Comparison of ENCODE assay signal across 25 cellular contexts in the genomic region with DNA sequence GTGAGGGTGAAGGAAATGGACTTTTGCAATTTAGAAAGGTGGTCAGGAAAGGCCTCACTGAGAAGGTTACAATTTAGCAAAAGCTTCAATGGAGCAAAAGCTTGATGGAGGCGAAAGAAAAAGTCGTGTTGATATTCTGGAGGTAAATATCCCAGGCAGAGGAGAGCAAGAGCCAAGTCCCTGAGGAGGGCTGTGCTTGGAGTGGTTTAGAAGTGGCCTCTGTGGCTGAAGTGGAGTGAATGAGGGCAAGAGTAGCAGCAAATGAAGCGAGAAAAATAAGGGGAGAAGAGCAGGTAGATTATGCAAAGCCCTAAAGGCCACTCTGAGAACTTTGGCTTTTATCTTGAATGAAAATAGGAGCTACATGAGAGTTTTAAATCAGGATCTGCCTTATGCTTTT. TPM values are rescaled to one million over a fixed set of nuclear protein-coding genes. Genes with fewer than 3 reads are reported as not detected.
"Had no signal": no experiment of that assay in that cellular context is flagged by ENCODE, and none has a peak within 500 bp of the region (broad histone marks: within the 10 kb centered on the region; RNA-seq: fewer than 3 reads in every experiment).

No MANE protein-coding gene starts in this region.

- H3K4me1 ChIP-seq: colonic mucosa, parathyroid adenoma, tibial artery had no signal

- H3K36me3 ChIP-seq: brain microvascular endothelial cell, colonic mucosa, spleen, tibial artery had no signal

- H3K36me3 Mint-ChIP-seq: mesothelial cell of epicardium; natural killer cell treated with Interleukin-12 subunit alpha and Interleukin-12 subunit beta and Interleukin-15 and Interleukin-18, amount 100 ng/mL, for 72 hours; stimulated activated naive B cell treated with anti-CD40 and anti-IgM and Interleukin-4, amounts not matched to agents 10 μg/mL and 1 μg/mL and 100 μg/mL, for 72 hours had no signal

- H3K9me3 ChIP-seq: colonic mucosa, spleen, tibial artery had no signal

- DNase-seq: activated CD8-positive, alpha-beta memory T cell treated with anti-CD3 and anti-CD28 coated beads for 24 hours; activated CD8-positive, alpha-beta memory T cell treated with anti-CD3 and anti-CD28 coated beads, Interleukin-2, amount 50 U/mL, for 48 hours; activated effector memory CD4-positive, alpha-beta T cell treated with anti-CD3 and anti-CD28 coated beads, Interleukin-2, amount 50 U/mL, for 16 hours; activated naive CD4-positive, alpha-beta T cell treated with anti-CD3 and anti-CD28 coated beads, Interleukin-2, amount 50 U/mL, for 16 hours; activated T-cell treated with anti-CD3 and anti-CD28 coated beads, Interleukin-2, amount 50 U/mL, for 72 hours; aorta; brain microvascular endothelial cell; colonic mucosa; erythroblast; foreskin melanocyte; glutamatergic neuron; hypothalamus; islet precursor cell; left colon; spleen; stimulated activated naive B cell treated with anti-CD40 and anti-IgM and Interleukin-4, amounts not matched to agents 10 μg/mL and 1 μg/mL and 100 μg/mL, for 72 hours; T1000; tibial artery had no signal

- H3K4me3 ChIP-seq: colonic mucosa, spleen, tibial artery had no signal

- H3K9me3 Mint-ChIP-seq: central memory CD8-positive, alpha-beta T cell; mesothelial cell of epicardium; natural killer cell treated with Interleukin-12 subunit alpha and Interleukin-12 subunit beta and Interleukin-15 and Interleukin-18, amount 100 ng/mL, for 72 hours had no signal

- H3K27me3 ChIP-seq: brain microvascular endothelial cell, colonic mucosa, spleen, tibial artery had no signal

- ATAC-seq: activated CD4-positive, CD25-positive, alpha-beta regulatory T cell treated with anti-CD3 and anti-CD28 coated beads, Interleukin-2, amount 50 U/mL, for 24 hours; activated T-cell treated with anti-CD3 and anti-CD28 coated beads, Interleukin-2, amount 50 U/mL, for 72 hours; left colon; natural killer cell treated with Interleukin-12 subunit alpha and Interleukin-12 subunit beta and Interleukin-15 and Interleukin-18, amount 100 ng/mL, for 72 hours; stimulated activated naive B cell treated with anti-CD40 and anti-IgM and Interleukin-4, amounts not matched to agents 10 μg/mL and 1 μg/mL and 100 μg/mL, for 72 hours had no signal

- H3K4me3 Mint-ChIP-seq: activated T-cell treated with anti-CD3 and anti-CD28 coated beads, Interleukin-2, amount 50 U/mL, for 72 hours; central memory CD8-positive, alpha-beta T cell; mesothelial cell of epicardium; natural killer cell treated with Interleukin-12 subunit alpha and Interleukin-12 subunit beta and Interleukin-15 and Interleukin-18, amount 100 ng/mL, for 72 hours; stimulated activated naive B cell treated with anti-CD40 and anti-IgM and Interleukin-4, amounts not matched to agents 10 μg/mL and 1 μg/mL and 100 μg/mL, for 72 hours had no signal

- H3K27ac Mint-ChIP-seq: activated T-cell treated with anti-CD3 and anti-CD28 coated beads, Interleukin-2, amount 50 U/mL, for 72 hours; mesothelial cell of epicardium; natural killer cell treated with Interleukin-12 subunit alpha and Interleukin-12 subunit beta and Interleukin-15 and Interleukin-18, amount 100 ng/mL, for 72 hours; stimulated activated naive B cell treated with anti-CD40 and anti-IgM and Interleukin-4, amounts not matched to agents 10 μg/mL and 1 μg/mL and 100 μg/mL, for 72 hours had no signal

- H3K27ac ChIP-seq: brain microvascular endothelial cell, colonic mucosa, parathyroid adenoma, spleen, tibial artery had no signal

RNA-seq across cellular contexts. Expression of a gene that starts 54.1 kb away (rescaled TPM):
- total RNA-seq: activated T-cell treated with anti-CD3 and anti-CD28 coated beads, Interleukin-2, amount 50 U/mL, for 72 hours; aorta; colonic mucosa; left colon; lung microvascular endothelial cell; mesothelial cell of epicardium; natural killer cell treated with Interleukin-12 subunit alpha and Interleukin-12 subunit beta and Interleukin-15 and Interleukin-18, amount 100 ng/mL, for 72 hours; spleen; subcutaneous adipose tissue had no signal
- polyA plus RNA-seq: aorta, spleen had no signal
